ENCODE assay signal across 1 cellular context in genomic region chr22:39927544-39927943, GRCh38.
TF ChIP-seq lines count a peak whose summit lies in the region.

No MANE protein-coding gene starts in this region.

TF ChIP-seq in GM23338, 12 proteins besides CTCF, POLR2A, EP300 and RAD21:
- TF ChIP-seq POLR2AphosphoS5 (IDR thresholded peaks at IDR 0.05; ENCODE audit: low read depth), result no peak
- TF ChIP-seq, protein P1, sequence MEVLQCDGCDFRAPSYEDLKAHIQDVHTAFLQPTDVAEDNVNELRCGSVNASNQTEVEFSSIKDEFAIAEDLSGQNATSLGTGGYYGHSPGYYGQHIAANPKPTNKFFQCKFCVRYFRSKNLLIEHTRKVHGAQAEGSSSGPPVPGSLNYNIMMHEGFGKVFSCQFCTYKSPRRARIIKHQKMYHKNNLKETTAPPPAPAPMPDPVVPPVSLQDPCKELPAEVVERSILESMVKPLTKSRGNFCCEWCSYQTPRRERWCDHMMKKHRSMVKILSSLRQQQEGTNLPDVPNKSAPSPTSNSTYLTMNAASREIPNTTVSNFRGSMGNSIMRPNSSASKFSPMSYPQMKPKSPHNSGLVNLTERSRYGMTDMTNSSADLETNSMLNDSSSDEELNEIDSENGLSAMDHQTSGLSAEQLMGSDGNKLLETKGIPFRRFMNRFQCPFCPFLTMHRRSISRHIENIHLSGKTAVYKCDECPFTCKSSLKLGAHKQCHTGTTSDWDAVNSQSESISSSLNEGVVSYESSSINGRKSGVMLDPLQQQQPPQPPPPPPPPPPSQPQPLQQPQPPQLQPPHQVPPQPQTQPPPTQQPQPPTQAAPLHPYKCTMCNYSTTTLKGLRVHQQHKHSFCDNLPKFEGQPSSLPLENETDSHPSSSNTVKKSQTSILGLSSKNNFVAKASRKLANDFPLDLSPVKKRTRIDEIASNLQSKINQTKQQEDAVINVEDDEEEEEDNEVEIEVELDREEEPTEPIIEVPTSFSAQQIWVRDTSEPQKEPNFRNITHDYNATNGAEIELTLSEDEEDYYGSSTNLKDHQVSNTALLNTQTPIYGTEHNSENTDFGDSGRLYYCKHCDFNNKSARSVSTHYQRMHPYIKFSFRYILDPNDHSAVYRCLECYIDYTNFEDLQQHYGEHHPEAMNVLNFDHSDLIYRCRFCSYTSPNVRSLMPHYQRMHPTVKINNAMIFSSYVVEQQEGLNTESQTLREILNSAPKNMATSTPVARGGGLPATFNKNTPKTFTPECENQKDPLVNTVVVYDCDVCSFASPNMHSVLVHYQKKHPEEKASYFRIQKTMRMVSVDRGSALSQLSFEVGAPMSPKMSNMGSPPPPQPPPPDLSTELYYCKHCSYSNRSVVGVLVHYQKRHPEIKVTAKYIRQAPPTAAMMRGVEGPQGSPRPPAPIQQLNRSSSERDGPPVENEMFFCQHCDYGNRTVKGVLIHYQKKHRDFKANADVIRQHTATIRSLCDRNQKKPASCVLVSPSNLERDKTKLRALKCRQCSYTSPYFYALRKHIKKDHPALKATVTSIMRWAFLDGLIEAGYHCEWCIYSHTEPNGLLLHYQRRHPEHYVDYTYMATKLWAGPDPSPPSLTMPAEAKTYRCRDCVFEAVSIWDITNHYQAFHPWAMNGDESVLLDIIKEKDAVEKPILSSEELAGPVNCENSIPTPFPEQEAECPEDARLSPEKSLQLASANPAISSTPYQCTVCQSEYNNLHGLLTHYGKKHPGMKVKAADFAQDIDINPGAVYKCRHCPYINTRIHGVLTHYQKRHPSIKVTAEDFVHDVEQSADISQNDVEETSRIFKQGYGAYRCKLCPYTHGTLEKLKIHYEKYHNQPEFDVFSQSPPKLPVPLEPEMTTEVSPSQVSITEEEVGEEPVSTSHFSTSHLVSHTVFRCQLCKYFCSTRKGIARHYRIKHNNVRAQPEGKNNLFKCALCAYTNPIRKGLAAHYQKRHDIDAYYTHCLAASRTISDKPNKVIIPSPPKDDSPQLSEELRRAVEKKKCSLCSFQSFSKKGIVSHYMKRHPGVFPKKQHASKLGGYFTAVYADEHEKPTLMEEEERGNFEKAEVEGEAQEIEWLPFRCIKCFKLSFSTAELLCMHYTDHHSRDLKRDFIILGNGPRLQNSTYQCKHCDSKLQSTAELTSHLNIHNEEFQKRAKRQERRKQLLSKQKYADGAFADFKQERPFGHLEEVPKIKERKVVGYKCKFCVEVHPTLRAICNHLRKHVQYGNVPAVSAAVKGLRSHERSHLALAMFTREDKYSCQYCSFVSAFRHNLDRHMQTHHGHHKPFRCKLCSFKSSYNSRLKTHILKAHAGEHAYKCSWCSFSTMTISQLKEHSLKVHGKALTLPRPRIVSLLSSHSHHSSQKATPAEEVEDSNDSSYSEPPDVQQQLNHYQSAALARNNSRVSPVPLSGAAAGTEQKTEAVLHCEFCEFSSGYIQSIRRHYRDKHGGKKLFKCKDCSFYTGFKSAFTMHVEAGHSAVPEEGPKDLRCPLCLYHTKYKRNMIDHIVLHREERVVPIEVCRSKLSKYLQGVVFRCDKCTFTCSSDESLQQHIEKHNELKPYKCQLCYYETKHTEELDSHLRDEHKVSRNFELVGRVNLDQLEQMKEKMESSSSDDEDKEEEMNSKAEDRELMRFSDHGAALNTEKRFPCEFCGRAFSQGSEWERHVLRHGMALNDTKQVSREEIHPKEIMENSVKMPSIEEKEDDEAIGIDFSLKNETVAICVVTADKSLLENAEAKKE (CRISPR knock-in tag; IDR thresholded peaks at IDR 0.05), result 0 out of 2 replicates have a peak, but pooled peaks have one; percentile 11
